In genomic region chr2:36965751-36966369, GRCh38 we compare ENCODE assay signal across 1 cellular context.
TF ChIP-seq lines count a peak whose summit lies in the region.

No MANE protein-coding gene starts in this region.

TF ChIP-seq in H1, 55 proteins besides CTCF, POLR2A, EP300 and RAD21:
- TF ChIP-seq BACH1 (IDR thresholded peaks at IDR 0.05; ENCODE audit: low read length) (no peak), KDM5A (IDR thresholded peaks at IDR 0.05; ENCODE audit: low read length) (no peak), EZH2 (IDR thresholded peaks at IDR 0.05; ENCODE audit: low read depth, low read length, severe bottlenecking) (no peak), BRCA1 (IDR thresholded peaks at IDR 0.05; ENCODE audit: low read depth, low read length) (no peak), TAF1 (IDR thresholded peaks at IDR 0.05; ENCODE audit: low read depth, low read length) (peak; percentile 13; the same call in 1 of the 2 replicates), SUZ12 (IDR thresholded peaks at IDR 0.05; ENCODE audit: low read length) (no peak), ASH2L (IDR thresholded peaks at IDR 0.05; ENCODE audit: low read length) (peak; percentile 99), MAFK (IDR thresholded peaks at IDR 0.05; ENCODE audit: low read depth, low read length) (no peak), POLR2AphosphoS5 (IDR thresholded peaks at IDR 0.05; ENCODE audit: low read depth, low read length) (peak; percentile 71; the same call in 1 of the 2 replicates), SP4 (IDR thresholded peaks at IDR 0.05; ENCODE audit: low read length) (no peak), GTF2F1 (IDR thresholded peaks at IDR 0.05; ENCODE audit: borderline replicate concordance, low read depth, low read length) (no peak), JUND (IDR thresholded peaks at IDR 0.05; ENCODE audit: low read length) (no peak), TEAD4 (IDR thresholded peaks at IDR 0.05; ENCODE audit: low read depth, low read length) (no peak), SIRT6 (IDR thresholded peaks at IDR 0.05; ENCODE audit: low read length) (no peak), TAF7 (optimal IDR thresholded peaks at IDR 0.05; ENCODE audit: borderline replicate concordance, low read depth, low read length) (no peak), SIX5 (IDR thresholded peaks at IDR 0.05; ENCODE audit: low read depth, low read length) (no peak), PHF8 (conservative IDR thresholded peaks at IDR 0.05; ENCODE audit: low read depth, low read length) (no peak), HDAC6 (IDR thresholded peaks at IDR 0.05; ENCODE audit: low read depth, low read length) (no peak), TBP (IDR thresholded peaks at IDR 0.05; ENCODE audit: low read depth, low read length) (peak; percentile 42; the same call in 1 of the 2 replicates), RNF2 (IDR thresholded peaks at IDR 0.05; ENCODE audit: borderline replicate concordance, low read depth, low read length, missing control alignments, poor library complexity, severe bottlenecking) (no peak), CEBPB (IDR thresholded peaks at IDR 0.05; ENCODE audit: low read depth, low read length) (no peak), TCF12 (IDR thresholded peaks at IDR 0.05; ENCODE audit: low read depth, low read length) (no peak), CBX5 (IDR thresholded peaks at IDR 0.05; ENCODE audit: low read depth, low read length) (no peak), SRF (IDR thresholded peaks at IDR 0.05; ENCODE audit: low read depth, low read length) (no peak), RBBP5 (IDR thresholded peaks at IDR 0.05; ENCODE audit: borderline replicate concordance, low read depth, low read length) (no peak; the same call in 1 of the 2 replicates), RFX5 (IDR thresholded peaks at IDR 0.05; ENCODE audit: borderline replicate concordance, low read depth, low read length) (no peak), RXRA (IDR thresholded peaks at IDR 0.05; ENCODE audit: insufficient read depth, low read depth, low read length) (no peak), YY1 (IDR thresholded peaks at IDR 0.05; ENCODE audit: low read depth, low read length) (no peak), CHD2 (IDR thresholded peaks at IDR 0.05; ENCODE audit: low read length) (no peak), ZNF274 (IDR thresholded peaks at IDR 0.05; ENCODE audit: borderline replicate concordance, extremely low read depth, low read length) (no peak), NANOG (IDR thresholded peaks at IDR 0.05; ENCODE audit: insufficient read depth, low read depth, low read length, poor library complexity, severe bottlenecking) (no peak), SAP30 (IDR thresholded peaks at IDR 0.05; ENCODE audit: insufficient read depth, insufficient replicate concordance, low read length) (no peak), CHD1 (IDR thresholded peaks at IDR 0.05; ENCODE audit: low read depth, low read length) (no peak), CREB1 (IDR thresholded peaks at IDR 0.05) (no peak), USF2 (IDR thresholded peaks at IDR 0.05; ENCODE audit: low read length) (no peak), EGR1 (IDR thresholded peaks at IDR 0.05; ENCODE audit: borderline replicate concordance, low read depth, low read length) (no peak), JUN (IDR thresholded peaks at IDR 0.05; ENCODE audit: low read depth, low read length) (no peak), KDM1A (IDR thresholded peaks at IDR 0.05; ENCODE audit: borderline replicate concordance, low read length) (0 out of 2 replicates have a peak, but pooled peaks have one; percentile 67), CTBP2 (IDR thresholded peaks at IDR 0.05; ENCODE audit: borderline replicate concordance, insufficient read depth, insufficient read length, low read length) (no peak), CHD7 (IDR thresholded peaks at IDR 0.05; ENCODE audit: insufficient replicate concordance, low read length) (no peak), HDAC2 (IDR thresholded peaks at IDR 0.05; ENCODE audit: borderline replicate concordance in 1 of 2, low read depth in 2 of 2, low read length in 2 of 2) (0 out of 4 replicates have a peak, but pooled peaks of 1 of the 2 experiments have one; percentile 59), BCL11A (IDR thresholded peaks at IDR 0.05; ENCODE audit: low read depth in 2 of 2, low read length in 2 of 2) (no peak), NRF1 (IDR thresholded peaks at IDR 0.05; ENCODE audit: low read depth, low read length) (no peak), KDM4A (IDR thresholded peaks at IDR 0.05; ENCODE audit: low read depth, low read length, severe bottlenecking) (peak; percentile 18), CBX8 (IDR thresholded peaks at IDR 0.05; ENCODE audit: borderline replicate concordance, low read depth, low read length) (no peak), SP1 (IDR thresholded peaks at IDR 0.05; ENCODE audit: low read depth, low read length) (no peak), GABPA (IDR thresholded peaks at IDR 0.05; ENCODE audit: borderline replicate concordance, insufficient read depth, low read length) (no peak), POU5F1 (IDR thresholded peaks at IDR 0.05; ENCODE audit: low read depth, low read length) (no peak), SP2 (IDR thresholded peaks at IDR 0.05; ENCODE audit: low read length) (no peak), E2F6 (IDR thresholded peaks at IDR 0.05) (no peak), FOSL1 (IDR thresholded peaks at IDR 0.05; ENCODE audit: insufficient read depth, low read depth, low read length) (no peak), SIN3A (conservative IDR thresholded peaks at IDR 0.05 in 1 of 2, IDR thresholded peaks at IDR 0.05 in 1 of 2; ENCODE audit: low read depth in 1 of 2, low read length in 2 of 2) (no peak)
- TF ChIP-seq, protein P1, sequence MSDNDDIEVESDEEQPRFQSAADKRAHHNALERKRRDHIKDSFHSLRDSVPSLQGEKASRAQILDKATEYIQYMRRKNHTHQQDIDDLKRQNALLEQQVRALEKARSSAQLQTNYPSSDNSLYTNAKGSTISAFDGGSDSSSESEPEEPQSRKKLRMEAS (IDR thresholded peaks at IDR 0.05) = no peak; the same call in none of the 2 replicates
- TF ChIP-seq, protein P2, sequence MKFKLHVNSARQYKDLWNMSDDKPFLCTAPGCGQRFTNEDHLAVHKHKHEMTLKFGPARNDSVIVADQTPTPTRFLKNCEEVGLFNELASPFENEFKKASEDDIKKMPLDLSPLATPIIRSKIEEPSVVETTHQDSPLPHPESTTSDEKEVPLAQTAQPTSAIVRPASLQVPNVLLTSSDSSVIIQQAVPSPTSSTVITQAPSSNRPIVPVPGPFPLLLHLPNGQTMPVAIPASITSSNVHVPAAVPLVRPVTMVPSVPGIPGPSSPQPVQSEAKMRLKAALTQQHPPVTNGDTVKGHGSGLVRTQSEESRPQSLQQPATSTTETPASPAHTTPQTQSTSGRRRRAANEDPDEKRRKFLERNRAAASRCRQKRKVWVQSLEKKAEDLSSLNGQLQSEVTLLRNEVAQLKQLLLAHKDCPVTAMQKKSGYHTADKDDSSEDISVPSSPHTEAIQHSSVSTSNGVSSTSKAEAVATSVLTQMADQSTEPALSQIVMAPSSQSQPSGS (IDR thresholded peaks at IDR 0.05; ENCODE audit: low read length) = no peak
- TF ChIP-seq, protein P3, sequence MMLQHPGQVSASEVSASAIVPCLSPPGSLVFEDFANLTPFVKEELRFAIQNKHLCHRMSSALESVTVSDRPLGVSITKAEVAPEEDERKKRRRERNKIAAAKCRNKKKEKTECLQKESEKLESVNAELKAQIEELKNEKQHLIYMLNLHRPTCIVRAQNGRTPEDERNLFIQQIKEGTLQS (IDR thresholded peaks at IDR 0.05; ENCODE audit: insufficient read depth, low read depth, low read length) = no peak
TF ChIP-seq in H1: peak in this region for 7.
